14 cellular contexts compared by ENCODE assay signal in the genomic region with DNA sequence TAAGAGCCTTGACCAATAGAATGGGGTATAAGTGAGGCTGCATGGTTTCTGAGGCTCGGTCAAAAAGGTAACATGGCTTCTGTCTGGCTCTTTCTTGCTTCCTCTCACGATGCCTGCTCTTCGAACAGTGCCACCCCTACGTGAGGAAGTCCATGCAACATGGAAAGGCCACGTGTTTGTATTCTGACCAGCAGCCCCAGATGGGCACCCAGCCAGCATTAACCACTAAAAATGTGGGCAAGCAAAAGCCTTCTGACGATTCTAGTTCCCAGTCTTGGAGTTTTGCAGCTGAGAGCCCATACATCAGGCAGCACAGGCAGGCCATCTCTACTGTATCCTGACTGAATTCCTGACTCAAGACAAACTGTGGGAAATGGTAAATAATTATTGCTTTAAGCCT. TPM values are rescaled to one million over a fixed set of nuclear protein-coding genes. Genes with fewer than 3 reads are reported as not detected.
DNase-seq lines count a peak whose midpoint lies in the region; ATAC-seq, FAIRE-seq and TF ChIP-seq lines count a peak whose summit lies in the region.
"Had no signal": no experiment of that assay in that cellular context is flagged by ENCODE, and none has a peak within 500 bp of the region (broad histone marks: within the 10 kb centered on the region; RNA-seq: fewer than 3 reads in every experiment).

No MANE protein-coding gene starts in this region.

- H4K5ac ChIP-seq in H1 (ENCODE audit: insufficient read length, low read depth, low read length), result no peak overlapping the region

- H4K91ac ChIP-seq in H1 (replicated peaks; ENCODE audit: insufficient read length, low read length) (no peak overlapping the region), mesenchymal stem cell (ENCODE audit: low read length) (no peak overlapping the region)

- peak; percentile 51 for DNase-seq in Ammon's horn (ENCODE audit: low spot score)
- DNase-seq in MV-4-11 (lab: John Stamatoyannopoulos, UW), result peak; percentile 75
- no peak for DNase-seq in H1 (ENCODE audit: low read depth in 1 of 2, low spot score in 2 of 2)
- peak; percentile 76 for DNase-seq in mesenchymal stem cell
- DNase-seq in SW 1271 (lab: John Stamatoyannopoulos, UW), result no peak
- DNase-seq in activated T-cell treated with anti-CD3 and anti-CD28 coated beads, Interleukin-2, amount 50 U/mL, for 4 hours, result no peak
- DNase-seq in NCI-H446 (lab: John Stamatoyannopoulos, UW), result no peak
- no peak for DNase-seq in T1000 (lab: John Stamatoyannopoulos, UW)
- DNase-seq: activated naive CD4-positive, alpha-beta T cell treated with anti-CD3 and anti-CD28 coated beads, Interleukin-2, amount 50 U/mL, for 16 hours; dermis blood vessel endothelial cell; NCI-H345; SIG-M5; spleen; stimulated activated CD8-positive, alpha-beta memory T cell treated with anti-CD3 and anti-CD28 coated beads, Interleukin-4, amount 100 ng/mL, for 48 hours had no signal

- H3K23me2 ChIP-seq in H1 (ENCODE audit: low read depth, low read length), result peaks cover 1% of the 10 kb centered on the region; the same call in 1 of the 2 replicates

- no peaks in the 10 kb centered on the region for H3K9me3 ChIP-seq in H1 (ENCODE audit: insufficient read depth in 2 of 2, low read depth in 1 of 2, low read length in 1 of 2)
- no peaks in the 10 kb centered on the region for H3K9me3 ChIP-seq in mesenchymal stem cell (ENCODE audit: control insufficient read depth, low read length)
- H3K9me3 ChIP-seq: spleen had no signal

- H3K27ac ChIP-seq in H1 (ENCODE audit: low read depth, low read length) (no peak overlapping the region), mesenchymal stem cell (ENCODE audit: low read length, poor library complexity, severe bottlenecking) (no peak overlapping the region)
- H3K27ac ChIP-seq: spleen had no signal

- H3K18ac ChIP-seq in H1 (ENCODE audit: extremely low read depth, low read length) (no peak overlapping the region), mesenchymal stem cell (ENCODE audit: low read depth in 1 of 2, low read length in 2 of 2) (no peak overlapping the region)

- H2BK120ac ChIP-seq in H1 (replicated peaks; ENCODE audit: low read depth, low read length), result no peak overlapping the region
- H2BK120ac ChIP-seq in mesenchymal stem cell (ENCODE audit: low read depth, low read length), result no peak overlapping the region

- no peak for TF ChIP-seq POLR2A in H1 (IDR thresholded peaks at IDR 0.05; ENCODE audit: control extremely low read depth in 1 of 2, low read depth in 2 of 2, low read length in 2 of 2)

- no peaks in the 10 kb centered on the region for H3K79me2 ChIP-seq in H1 (ENCODE audit: control insufficient read depth in 1 of 2, insufficient read depth in 2 of 2, low read length in 2 of 2)

- H3K4me2 ChIP-seq in H1 (ENCODE audit: insufficient read depth in 1 of 2, low read depth in 2 of 2, low read length in 2 of 2) (no peak overlapping the region), mesenchymal stem cell (ENCODE audit: low read length, poor library complexity, severe bottlenecking) (no peak overlapping the region)

- no peaks in the 10 kb centered on the region for H3K36me3 ChIP-seq in H1 (ENCODE audit: control insufficient read depth in 2 of 4, insufficient read depth in 4 of 4, low read length in 3 of 4)
- no peaks in the 10 kb centered on the region for H3K36me3 ChIP-seq in mesenchymal stem cell (ENCODE audit: control insufficient read depth in 1 of 2, insufficient read depth in 2 of 2, low read depth in 1 of 2, low read length in 2 of 2)
- H3K36me3 ChIP-seq: spleen had no signal

- no peaks in the 10 kb centered on the region for H3K27me3 ChIP-seq in H1 (replicated peaks in 1 of 4; ENCODE audit: control insufficient read depth in 3 of 4, extremely low read depth in 1 of 4, insufficient read depth in 3 of 4, low read length in 3 of 4)
- H3K27me3 ChIP-seq in mesenchymal stem cell (ENCODE audit: control insufficient read depth in 1 of 2, insufficient read depth in 1 of 2, low read length in 2 of 2), result no peaks in the 10 kb centered on the region
- H3K27me3 ChIP-seq: spleen had no signal

- no peaks in the 10 kb centered on the region for H3K4me1 Mint-ChIP-seq in activated T-cell treated with anti-CD3 and anti-CD28 coated beads, Interleukin-2, amount 50 U/mL, for 4 hours (ENCODE audit: low read depth)

- no peak for TF ChIP-seq EP300 in H1 (IDR thresholded peaks at IDR 0.05; ENCODE audit: borderline replicate concordance in 1 of 2, low read depth in 2 of 2, low read length in 2 of 2)

- 89% methylated on average over 6 of the region's 6 CpGs; no CpG with 5 or more reads in 1 of the 2 experiments for WGBS in H1 (ENCODE audit: extremely low coverage in 1 of 2, insufficient coverage in 1 of 2, insufficient read length in 1 of 2, insufficient replicate concordance in 2 of 2, low coverage in 1 of 2, low lambda C conversion rate in 2 of 2, missing lambda C conversion rate in 1 of 2), 2 experiments
- 80% methylated on average over 6 of the region's 6 CpGs for WGBS in mesenchymal stem cell

- H2AK5ac ChIP-seq in H1 (ENCODE audit: low read depth, low read length) (no peak overlapping the region), mesenchymal stem cell (ENCODE audit: low read length, severe bottlenecking) (no peak overlapping the region)

- no peaks in the 10 kb centered on the region for H3K9me3 Mint-ChIP-seq in activated T-cell treated with anti-CD3 and anti-CD28 coated beads, Interleukin-2, amount 50 U/mL, for 4 hours

- H2BK15ac ChIP-seq in H1 (ENCODE audit: low read length) (no peak overlapping the region), mesenchymal stem cell (ENCODE audit: low read depth, poor library complexity, severe bottlenecking) (no peak overlapping the region)

- H3K4me1 ChIP-seq in H1 (replicated peaks in 1 of 4; ENCODE audit: control insufficient read depth in 3 of 4, insufficient read depth in 4 of 4, low read length in 3 of 4) (0 out of 7 replicates have a peak, but pooled peaks cover 0 to 3% (median 0%) of the 10 kb centered on the region in 4 experiments), mesenchymal stem cell (ENCODE audit: control insufficient read depth, insufficient read depth, low read depth, low read length) (no peaks in the 10 kb centered on the region)

- no peak for ATAC-seq in activated T-cell treated with anti-CD3 and anti-CD28 coated beads, Interleukin-2, amount 50 U/mL, for 4 hours

- TF ChIP-seq RAD21 in H1 (IDR thresholded peaks at IDR 0.05 in 1 of 2, conservative IDR thresholded peaks at IDR 0.05 in 1 of 2; ENCODE audit: low read depth in 2 of 2, low read length in 2 of 2), result no peak

- no peak overlapping the region for H2BK12ac ChIP-seq in H1 (ENCODE audit: low read depth, low read length)
- peak overlapping the region in 1 of 2 experiments; percentile 15 for H2BK12ac ChIP-seq in mesenchymal stem cell (ENCODE audit: low read length in 2 of 2)

- POLR2A ChIA-PET in H1 (lab: Charles Lee; ENCODE audit: partially characterized antibody), result no interaction called here

- H3K4ac ChIP-seq in H1 (replicated peaks; ENCODE audit: insufficient read length, low read depth, low read length) (no peak overlapping the region), mesenchymal stem cell (ENCODE audit: low read depth in 1 of 2, low read length in 2 of 2) (no peak overlapping the region)

- no peak overlapping the region for H3K56ac ChIP-seq in H1 (replicated peaks; ENCODE audit: insufficient read length, low read depth, low read length)

- no peak overlapping the region for H2BK5ac ChIP-seq in H1 (ENCODE audit: low read depth, low read length)
- H2BK5ac ChIP-seq in mesenchymal stem cell (ENCODE audit: low read depth, low read length, poor library complexity, severe bottlenecking), result no peak overlapping the region

- H3K79me1 ChIP-seq in H1 (ENCODE audit: low read depth, low read length) (no peaks in the 10 kb centered on the region), mesenchymal stem cell (replicated peaks; ENCODE audit: low read length, poor library complexity, severe bottlenecking) (no peaks in the 10 kb centered on the region)

- H4K8ac ChIP-seq in H1 (ENCODE audit: extremely low read depth, insufficient read depth, low read length) (no peak overlapping the region), mesenchymal stem cell (ENCODE audit: low read length) (no peak overlapping the region)

- H3K9ac ChIP-seq in H1 (replicated peaks in 1 of 4; ENCODE audit: extremely low read depth in 1 of 4, low read depth in 3 of 4, low read length in 3 of 4) (no peak overlapping the region), mesenchymal stem cell (ENCODE audit: low read length) (no peak overlapping the region)

- H3K36me3 Mint-ChIP-seq in activated T-cell treated with anti-CD3 and anti-CD28 coated beads, Interleukin-2, amount 50 U/mL, for 4 hours (ENCODE audit: insufficient read depth), result no peaks in the 10 kb centered on the region

- H3K23ac ChIP-seq in H1 (ENCODE audit: insufficient read length) (no peak overlapping the region), mesenchymal stem cell (ENCODE audit: low read length in 2 of 2) (no peak overlapping the region)

- FAIRE-seq in H1 (lab: Jason Lieb, UNC), result no peak

- no peak overlapping the region for H3K4me3 Mint-ChIP-seq in activated T-cell treated with anti-CD3 and anti-CD28 coated beads, Interleukin-2, amount 50 U/mL, for 4 hours

- H3K4me3 ChIP-seq in H1 (ENCODE audit: extremely low read depth in 1 of 4, insufficient read depth in 2 of 4, low read depth in 3 of 4, low read length in 4 of 4) (no peak overlapping the region), mesenchymal stem cell (ENCODE audit: insufficient read depth in 1 of 2, low read depth in 1 of 2, low read length in 2 of 2) (no peak overlapping the region)
- H3K4me3 ChIP-seq: spleen had no signal

- H2AFZ ChIP-seq in H1 (ENCODE audit: low read length) (peak overlapping the region; percentile 50; the same call in 1 of the 2 replicates), mesenchymal stem cell (ENCODE audit: low read depth, low read length) (no peak overlapping the region)

- no peaks in the 10 kb centered on the region for H4K20me1 ChIP-seq in H1 (replicated peaks in 1 of 2; ENCODE audit: control insufficient read depth in 1 of 2, insufficient read depth in 2 of 2, low read length in 2 of 2)

- CTCF ChIA-PET in H1 (lab: Charles Lee; ENCODE audit: partially characterized antibody), result interaction anchor here (0.6 to 1.1 kb wide), 2 partner anchors 59 to 626 kb away, joined by 3 to 5 read pairs; no protein-coding TSS in a partner anchor

- peaks cover 9% of the 10 kb centered on the region for H3K27me3 Mint-ChIP-seq in activated T-cell treated with anti-CD3 and anti-CD28 coated beads, Interleukin-2, amount 50 U/mL, for 4 hours (ENCODE audit: low read depth)

- no peak overlapping the region for H3K14ac ChIP-seq in H1 (ENCODE audit: insufficient read length)
- no peak overlapping the region for H3K14ac ChIP-seq in mesenchymal stem cell (ENCODE audit: low read length in 2 of 2)

- no peak overlapping the region for H2BK20ac ChIP-seq in H1 (ENCODE audit: low read length)

- TF ChIP-seq CTCF in H1 (IDR thresholded peaks at IDR 0.05; ENCODE audit: control extremely low read depth in 1 of 3, insufficient read depth in 1 of 3, low read depth in 1 of 3, low read length in 3 of 3), result no peak

RNA-seq across cellular contexts. Expression of gene NREP, which starts 24.2 kb away (rescaled TPM):
- 254 and 271 TPM in 2 replicates for total RNA-seq in H1 (2021; fragmentation: NEBNext Ultra II Directional; extraction: Animal tissue kit (Norgen Biotek cat#: 25700))
- 171 and 301 TPM in 2 replicates for polyA plus RNA-seq in H1 (2011; rRNA removed)
- 298 TPM for polyA plus RNA-seq in H1 (2011; cell fraction: cytosol; rRNA removed)
- polyA plus RNA-seq in H1 (2011; cell fraction: nucleus; rRNA removed), result 110 TPM
- 155 to 220 TPM (median 172 TPM) in 4 replicates for polyA plus RNA-seq in H1 (2012, experiment 1 of 2)
- polyA plus RNA-seq in H1 (2012, experiment 2 of 2), result 147 TPM
- 272 TPM for polyA plus RNA-seq in H1 (2013, experiment 1 of 2)
- 278 TPM for polyA plus RNA-seq in H1 (2013, experiment 2 of 2)
- polyA minus RNA-seq in H1 (2011; rRNA and poly(A)+ RNA removed), result 145 and 168 TPM in 2 replicates
- polyA minus RNA-seq in H1 (2011; cell fraction: cytosol; rRNA and poly(A)+ RNA removed), result 88.7 TPM
- 211 TPM for polyA minus RNA-seq in H1 (2011; cell fraction: nucleus; rRNA and poly(A)+ RNA removed)
- 303 TPM for polyA plus RNA-seq in mesenchymal stem cell (2013, experiment 1 of 2)
- polyA plus RNA-seq in mesenchymal stem cell (2013, experiment 2 of 2), result 305 TPM
- 10 to 100 TPM in 1 of 3 donors, 1 to 10 TPM in 2; 5.4 to 16.0 (median 10.0) TPM for total RNA-seq in activated T-cell treated with anti-CD3 and anti-CD28 coated beads, Interleukin-2, amount 50 U/mL, for 4 hours

Comparison
In these comparisons a context has a peak if more than half of its experiments do, and no peak if none do; other contexts are left out.
1. DNase-seq: peak in Ammon's horn (single experiment), MV-4-11 (single experiment) and mesenchymal stem cell (single experiment); none in H1 (0 of 2), SW 1271 (0 of 2), activated T-cell treated with anti-CD3 and anti-CD28 coated beads, Interleukin-2, amount 50 U/mL, for 4 hours (single experiment), NCI-H446 (0 of 2) and T1000 (single experiment).
2. RNA of gene NREP, which starts 24.2 kb away (total RNA-seq): 254 to 271 TPM in H1; 5.4 to 16.0 TPM in activated T-cell treated with anti-CD3 and anti-CD28 coated beads, Interleukin-2, amount 50 U/mL, for 4 hours; every median in the first group is over 10 times any median in the second.